In genomic region chr4:174505012-174505411, GRCh38 we compare ENCODE assay signal across 21 cellular contexts. TPM values are rescaled to one million over a fixed set of nuclear protein-coding genes. Genes with fewer than 3 reads are reported as not detected.
DNase-seq lines count a peak whose midpoint lies in the region; ATAC-seq, FAIRE-seq and TF ChIP-seq lines count a peak whose summit lies in the region.
"Had no signal": no experiment of that assay in that cellular context is flagged by ENCODE, and none has a peak within 500 bp of the region (broad histone marks: within the 10 kb centered on the region; RNA-seq: fewer than 3 reads in every experiment).

No MANE protein-coding gene starts in this region.

- no peak for TF ChIP-seq EP300 in A549 (IDR thresholded peaks at IDR 0.05)

- DNase-seq in A549 (ENCODE audit: low read depth in 1 of 2, low spot score in 1 of 2) (no peak), mucosa of gallbladder (ENCODE audit: low spot score) (peak; percentile 34), testis (no peak), ureter (ENCODE audit: low spot score) (no peak), MCF 10A (ENCODE audit: unreplicated experiment) (no peak)
- DNase-seq: AML-193; Caco-2; CD4-positive, alpha-beta T cell; DMS153; DMS79; GF-D8; GOT3; H7; HFFc6; IMR-90 had no signal

- POLR2A ChIA-PET in A549 (lab: Yijun Ruan, JAX) (no interaction called here), MCF 10A (lab: Yijun Ruan, JAX) (interaction anchor here (0.6 kb wide), 2 partner anchors 15 to 82 kb away, joined by 4 read pairs; no protein-coding TSS in a partner anchor)

- TF ChIP-seq POLR2A in A549 (IDR thresholded peaks at IDR 0.05; ENCODE audit: low read length) (no peak), testis (IDR thresholded peaks at IDR 0.05) (no peak)

- no peak overlapping the region for H3K4me3 Mint-ChIP-seq in MCF 10A (ENCODE audit: unreplicated experiment)
- H3K4me3 Mint-ChIP-seq: CD4-positive, alpha-beta T cell; HFFc6 had no signal

- H3K4me1 ChIP-seq in A549 = peaks cover 32% of the 10 kb centered on the region
- H3K4me1 ChIP-seq in testis = no peaks in the 10 kb centered on the region
- H3K4me1 ChIP-seq: Caco-2 had no signal

- peak overlapping the region; percentile 48 to 68; a peak in 4 of 6 replicates for H3K27ac ChIP-seq in A549
- H3K27ac ChIP-seq in VCaP = peak overlapping the region; percentile 68
- no peak overlapping the region for H3K27ac ChIP-seq in testis
- H3K27ac ChIP-seq: C4-2B had no signal

- no peaks in the 10 kb centered on the region for H3K36me3 Mint-ChIP-seq in MCF 10A (ENCODE audit: insufficient read depth, unreplicated experiment)

- H3K36me3 ChIP-seq in testis (ENCODE audit: low read depth, missing control alignments) = no peaks in the 10 kb centered on the region

- TF ChIP-seq RAD21 in A549 (conservative IDR thresholded peaks at IDR 0.05 in 1 of 2, IDR thresholded peaks at IDR 0.05 in 1 of 2) = no peak

- H3K4me2 ChIP-seq in A549 = peak overlapping the region; percentile 8; the same call in 2 of the 3 replicates

- no TSS peak for BruUV-seq in MCF 10A (replicated peaks; lab: Mats Ljungman, UMichigan)

- H3K27me3 ChIP-seq in testis = no peaks in the 10 kb centered on the region

- no peak overlapping the region for H3K4me3 ChIP-seq in A549
- no peak overlapping the region for H3K4me3 ChIP-seq in testis
- H3K4me3 ChIP-seq: K562 had no signal

- H3K27ac Mint-ChIP-seq in MCF 10A (ENCODE audit: low read depth, unreplicated experiment) = no peak overlapping the region
- H3K27ac Mint-ChIP-seq: CD4-positive, alpha-beta T cell; HFFc6 had no signal

- TF ChIP-seq CTCF in A549 (IDR thresholded peaks at IDR 0.05) (no peak), VCaP (conservative IDR thresholded peaks at IDR 0.05) (no peak), testis (IDR thresholded peaks at IDR 0.05) (no peak), MCF 10A (IDR thresholded peaks at IDR 0.05; ENCODE audit: unreplicated experiment) (no peak)

- H3K4me1 Mint-ChIP-seq in MCF 10A (ENCODE audit: insufficient read depth, unreplicated experiment) = peaks cover 18% of the 10 kb centered on the region

- WGBS in A549 (ENCODE audit: missing lambda C conversion rate) = 46% methylated on average over 3 of the region's 3 CpGs
- 76 to 85% methylated on average over 3 of the region's 3 CpGs for WGBS in testis, 2 donors

- H3K27me3 Mint-ChIP-seq in MCF 10A (ENCODE audit: insufficient read depth, unreplicated experiment) = no peaks in the 10 kb centered on the region
- H3K27me3 Mint-ChIP-seq: CD4-positive, alpha-beta T cell had no signal

- ATAC-seq in A549 = no peak
- ATAC-seq: HCT116, K562 had no signal

- H3K9me3 ChIP-seq in A549 = no peaks in the 10 kb centered on the region
- no peaks in the 10 kb centered on the region for H3K9me3 ChIP-seq in testis
- H3K9me3 ChIP-seq: Caco-2 had no signal

- no peaks in the 10 kb centered on the region for H3K9me3 Mint-ChIP-seq in MCF 10A (ENCODE audit: unreplicated experiment)
- H3K9me3 Mint-ChIP-seq: CD4-positive, alpha-beta T cell had no signal

- intact Hi-C loops in testis (cut with DNase I; ENCODE audit: low total_unique reads) (no loop called here), MCF 10A (cut with micrococcal nuclease) (no loop called here)

- CTCF ChIA-PET in A549 (lab: Yijun Ruan, JAX) = no interaction called here
- CTCF ChIA-PET in MCF 10A (lab: Yijun Ruan, JAX) = interaction anchor here (0.7 to 1.8 kb wide), 2 partner anchors 16 to 258 kb away, joined by 3 read pairs; no protein-coding TSS in a partner anchor

- FAIRE-seq in A549 (lab: Jason Lieb, UNC) = no peak
- FAIRE-seq: A204.1, K562 had no signal

TF ChIP-seq in A549, 52 proteins besides CTCF, POLR2A, EP300 and RAD21:
- no peak for TF ChIP-seq HMGXB4 (CRISPR knock-in tag; IDR thresholded peaks at IDR 0.05; ENCODE audit: borderline replicate concordance)
- TF ChIP-seq PBX3 (IDR thresholded peaks at IDR 0.05) = no peak
- no peak for TF ChIP-seq JUNB (IDR thresholded peaks at IDR 0.05)
- no peak for TF ChIP-seq JUN (IDR thresholded peaks at IDR 0.05)

RNA-seq across cellular contexts. Expression of gene HPGD, which starts 17.3 kb away (rescaled TPM):
- 86.6 and 114 TPM in 2 replicates for polyA plus RNA-seq in A549 (2011; rRNA removed)
- polyA plus RNA-seq in A549 (2012; cell fraction: cytosol; rRNA removed) = 42.3 and 45.4 TPM in 2 replicates
- polyA plus RNA-seq in A549 (2012; cell fraction: nucleus; rRNA removed) = 19.6 and 20.7 TPM in 2 replicates
- 101 to 127 TPM (median 110 TPM) in 3 replicates for polyA plus RNA-seq in A549 (2017; fragmentation: RNase III; extraction: RNeasy Plus Mini Kit Qiagen cat#74134 plus additional on column Dnase treatment)
- 54.5 and 70.3 TPM in 2 replicates for polyA minus RNA-seq in A549 (2011; rRNA and poly(A)+ RNA removed)
- 37.2 TPM for total RNA-seq in mucosa of gallbladder
- 1 to 10 TPM; 2.1 to 2.2 TPM for total RNA-seq in testis
- polyA plus RNA-seq in testis (ENCODE audit: insufficient read depth, low read depth, low replicate concordance) = 3.0 TPM
- total RNA-seq in ureter = 527 TPM
- 0.59 and 0.77 TPM in 2 replicates for total RNA-seq in MCF 10A (2022)
- total RNA-seq: HFFc6, IMR-90 had no signal
- polyA plus RNA-seq: BJ, IMR-90 had no signal

Comparison
In these comparisons a context has a peak if more than half of its experiments do, and no peak if none do; other contexts are left out.
1. H3K27ac ChIP-seq: peak in A549 (2 of 2) and VCaP (single experiment); none in testis (0 of 2).
2. RNA of gene HPGD, which starts 17.3 kb away (total RNA-seq): 527 TPM in ureter (single experiment); 37.2 TPM in mucosa of gallbladder (single experiment), 2.1 to 2.2 TPM in testis and 0.59 to 0.77 TPM in MCF 10A; every median in the first group is over 10 times any median in the second.